ENCODE assay signal across 18 cellular contexts in genomic region chr12:52494100-52494499, GRCh38. TPM values are rescaled to one million over a fixed set of nuclear protein-coding genes. Genes with fewer than 3 reads are reported as not detected.
DNase-seq lines count a peak whose midpoint lies in the region; ATAC-seq, FAIRE-seq and TF ChIP-seq lines count a peak whose summit lies in the region.
"Had no signal": no experiment of that assay in that cellular context is flagged by ENCODE, and none has a peak within 500 bp of the region (broad histone marks: within the 10 kb centered on the region; RNA-seq: fewer than 3 reads in every experiment).

No MANE protein-coding gene starts in this region.

- FAIRE-seq in bronchial epithelial cell (lab: Jason Lieb, UNC) (peak; percentile 36), keratinocyte (lab: Jason Lieb, UNC) (no peak)
- FAIRE-seq: HepG2 had no signal

- H3K4me3 ChIP-seq in PC-3 (ENCODE audit: low read length) (no peak overlapping the region), bronchial epithelial cell (ENCODE audit: low read depth, low read length) (peak overlapping the region; percentile 2), keratinocyte (ENCODE audit: control insufficient read depth in 2 of 3, extremely low read depth in 1 of 3, insufficient read depth in 2 of 3, low read depth in 1 of 3, low read length in 3 of 3) (peak overlapping the region; percentile 25 to 72 (median 63)), smooth muscle cell (no peak overlapping the region)

- H3K9ac ChIP-seq in PC-3 (ENCODE audit: low read length) (peak overlapping the region; percentile 46; the same call in 1 of the 2 replicates), keratinocyte (ENCODE audit: control insufficient read depth, extremely low read depth, insufficient read depth, low read length) (peak overlapping the region; percentile 92), smooth muscle cell (ENCODE audit: low read depth) (no peak overlapping the region)

- dilution Hi-C loops in keratinocyte (cut with MboI; ENCODE audit: extremely low pct_ligation_motif_present, low sequenced_read_pairs): no loop called here

- H3K9me1 ChIP-seq in keratinocyte (ENCODE audit: control insufficient read depth, extremely low read depth, insufficient read depth, low read length): no peaks in the 10 kb centered on the region

- no peaks in the 10 kb centered on the region for H3K9me3 ChIP-seq in PC-3 (ENCODE audit: low read length)
- H3K9me3 ChIP-seq in keratinocyte (ENCODE audit: control insufficient read depth, low read depth, low read length): no peaks in the 10 kb centered on the region
- no peaks in the 10 kb centered on the region for H3K9me3 ChIP-seq in smooth muscle cell (replicated peaks; ENCODE audit: low read depth)

- DNase-seq in PC-3 (no peak), bronchial epithelial cell (ENCODE audit: low read depth) (peak; percentile 92), keratinocyte (ENCODE audit: low read depth, low spot score) (no peak), smooth muscle cell (lab: John Stamatoyannopoulos, UW; ENCODE audit: unreplicated experiment) (no peak), GM03348 (ENCODE audit: low spot score) (no peak), pons (ENCODE audit: low spot score) (no peak), COLO829 (ENCODE audit: low spot score) (no peak), HuH-7.5 (ENCODE audit: low spot score) (no peak)
- DNase-seq: CD8-positive, alpha-beta T cell; GF-D8; H7; Kasumi-1; NCI-H146; NCI-H526; OCI-M1 had no signal

- H3K9me2 ChIP-seq in PC-3 (replicated peaks; ENCODE audit: low read length): no peaks in the 10 kb centered on the region

- peaks cover 46% of the 10 kb centered on the region for H3K4me1 ChIP-seq in PC-3 (ENCODE audit: insufficient read depth, low read length)
- peaks cover 52% of the 10 kb centered on the region for H3K4me1 ChIP-seq in keratinocyte (ENCODE audit: control insufficient read depth, extremely low read depth, insufficient read depth, low read length)
- H3K4me1 ChIP-seq in smooth muscle cell (ENCODE audit: low read depth): peaks cover 19% of the 10 kb centered on the region

- H3K36me3 ChIP-seq in PC-3 (ENCODE audit: low read depth, low read length) (no peaks in the 10 kb centered on the region), bronchial epithelial cell (ENCODE audit: control insufficient read depth, insufficient read depth, low read length) (peaks cover 19% of the 10 kb centered on the region), keratinocyte (ENCODE audit: control insufficient read depth in 2 of 2, extremely low read depth in 1 of 2, insufficient read depth in 2 of 2, low read length in 2 of 2) (peaks cover 12 to 26% of the 10 kb centered on the region in 2 experiments), smooth muscle cell (ENCODE audit: low read depth) (no peaks in the 10 kb centered on the region)

- H3K4me2 ChIP-seq in PC-3 (ENCODE audit: low read length) (0 out of 2 replicates have a peak overlapping the region, but pooled peaks have one; percentile 10), keratinocyte (ENCODE audit: control insufficient read depth, extremely low read depth, insufficient read depth, low read depth, low read length) (peak overlapping the region; percentile 96), smooth muscle cell (no peak overlapping the region)

- WGBS in smooth muscle cell (ENCODE audit: low lambda C conversion rate): 98% methylated on average over 1 of the region's 1 CpG

- no peaks in the 10 kb centered on the region for H3K79me2 ChIP-seq in PC-3 (ENCODE audit: low read length)
- peaks cover 16% of the 10 kb centered on the region for H3K79me2 ChIP-seq in keratinocyte (ENCODE audit: control insufficient read depth, insufficient read depth, low read length)
- no peaks in the 10 kb centered on the region for H3K79me2 ChIP-seq in smooth muscle cell (ENCODE audit: low read depth)

- H2AFZ ChIP-seq in PC-3 (ENCODE audit: low read length) (no peak overlapping the region), keratinocyte (ENCODE audit: control insufficient read depth, low read length) (no peak overlapping the region), smooth muscle cell (ENCODE audit: low read depth) (no peak overlapping the region)

- H3K27ac ChIP-seq in PC-3 (ENCODE audit: low read length) (peak overlapping the region; percentile 87), keratinocyte (ENCODE audit: control insufficient read depth, insufficient read depth, low read length) (peak overlapping the region; percentile 99), smooth muscle cell (ENCODE audit: low read depth) (peak overlapping the region; percentile 93)

- no peaks in the 10 kb centered on the region for H4K20me1 ChIP-seq in PC-3 (ENCODE audit: low read length)
- peaks cover 22% of the 10 kb centered on the region for H4K20me1 ChIP-seq in keratinocyte (ENCODE audit: control insufficient read depth, extremely low read depth, insufficient read depth, low read length)
- H4K20me1 ChIP-seq in smooth muscle cell (ENCODE audit: low read depth): no peaks in the 10 kb centered on the region

- POLR2A ChIA-PET in PC-3 (lab: Charles Lee; ENCODE audit: unreplicated experiment): no interaction called here

- ATAC-seq in PC-3: no peak
- ATAC-seq: CD8-positive, alpha-beta T cell had no signal

- no TSS peak for BruUV-seq in PC-3 (replicated peaks; lab: Mats Ljungman, UMichigan)

- TF ChIP-seq CTCF in PC-3 (conservative IDR thresholded peaks at IDR 0.05; ENCODE audit: low read depth, low read length): no peak
- no peak for TF ChIP-seq CTCF in bronchial epithelial cell (IDR thresholded peaks at IDR 0.05; ENCODE audit: insufficient read depth, low read length, severe bottlenecking)
- no peak for TF ChIP-seq CTCF in keratinocyte (optimal IDR thresholded peaks at IDR 0.05 in 1 of 3, IDR thresholded peaks at IDR 0.05 in 1 of 3, conservative IDR thresholded peaks at IDR 0.05 in 1 of 3; ENCODE audit: extremely low read depth in 1 of 3, insufficient read depth in 2 of 3, low read length in 3 of 3)
- no peak for TF ChIP-seq CTCF in smooth muscle cell (IDR thresholded peaks at IDR 0.05; ENCODE audit: borderline replicate concordance, insufficient read depth, poor library complexity, severe bottlenecking)

- no peaks in the 10 kb centered on the region for H3F3A ChIP-seq in PC-3 (ENCODE audit: low read length, unreplicated experiment)
- H3F3A ChIP-seq in smooth muscle cell (ENCODE audit: low read depth): no peaks in the 10 kb centered on the region

- no peaks in the 10 kb centered on the region for H3K27me3 ChIP-seq in PC-3 (ENCODE audit: low read length)
- no peaks in the 10 kb centered on the region for H3K27me3 ChIP-seq in bronchial epithelial cell (ENCODE audit: control insufficient read depth, insufficient read depth, low read length)
- no peaks in the 10 kb centered on the region for H3K27me3 ChIP-seq in keratinocyte (ENCODE audit: control insufficient read depth, extremely low read depth, insufficient read depth, low read length)
- peaks cover 16% of the 10 kb centered on the region for H3K27me3 ChIP-seq in smooth muscle cell (ENCODE audit: low read depth)

- intact Hi-C loops in PC-3 (cut with micrococcal nuclease): no loop called here

- CTCF ChIA-PET in PC-3 (lab: Charles Lee): no interaction called here

RNA-seq across cellular contexts. Expression of gene KRT6A, which starts 1.0 kb away (rescaled TPM):
- total RNA-seq in PC-3 (2014; rRNA removed) (46.3 and 61.2 TPM in 2 replicates), bronchial epithelial cell (13,929 and 17,192 TPM in 2 replicates), smooth muscle cell (985 and 1,128 TPM in 2 replicates)
- polyA plus RNA-seq in keratinocyte (10,395 to 23,012 TPM (median 12,338 TPM) in 3 replicates), smooth muscle cell (460 and 992 TPM in 2 replicates)
- polyA plus RNA-seq in keratinocyte (2011; ENCODE audit: low read depth): 36,695 TPM
- 11,622 and 15,916 TPM in 2 replicates for polyA plus RNA-seq in keratinocyte (2011; cell fraction: cytosol; rRNA removed)
- polyA plus RNA-seq in keratinocyte (2011; cell fraction: nucleus; rRNA removed): 13,095 and 13,115 TPM in 2 replicates
- polyA plus RNA-seq in keratinocyte (2012; ENCODE audit: low replicate concordance): 9,877 and 13,559 TPM in 2 replicates
- 12,898 to 17,765 TPM (median 16,942 TPM) in 3 replicates for polyA minus RNA-seq in keratinocyte
- 17,686 TPM for polyA minus RNA-seq in keratinocyte (2011; cell fraction: cytosol; rRNA and poly(A)+ RNA removed)
- polyA minus RNA-seq in keratinocyte (2011; cell fraction: nucleus; rRNA and poly(A)+ RNA removed): 6,738 and 7,678 TPM in 2 replicates
- total RNA-seq: CD8-positive, alpha-beta T cell; H7; HepG2; SK-MEL-5 had no signal
- polyA plus RNA-seq: BJ had no signal

RNA-seq across cellular contexts. Expression of gene KRT6C, which starts 20.5 kb away (rescaled TPM):
- not detected in 2 replicates for total RNA-seq in PC-3 (2014; rRNA removed)
- total RNA-seq in bronchial epithelial cell: 16.8 and 138 TPM in 2 replicates
- polyA plus RNA-seq in keratinocyte: 203 to 1,358 TPM (median 357 TPM) in 3 replicates
- polyA plus RNA-seq in keratinocyte (2011; ENCODE audit: low read depth): 180 TPM
- polyA plus RNA-seq in keratinocyte (2011; cell fraction: cytosol; rRNA removed): 276 and 391 TPM in 2 replicates
- polyA plus RNA-seq in keratinocyte (2011; cell fraction: nucleus; rRNA removed): 374 and 380 TPM in 2 replicates
- 210 and 280 TPM in 2 replicates for polyA plus RNA-seq in keratinocyte (2012; ENCODE audit: low replicate concordance)
- polyA minus RNA-seq in keratinocyte: 453 to 1,813 TPM (median 710 TPM) in 3 replicates
- polyA minus RNA-seq in keratinocyte (2011; cell fraction: cytosol; rRNA and poly(A)+ RNA removed): 562 TPM
- polyA minus RNA-seq in keratinocyte (2011; cell fraction: nucleus; rRNA and poly(A)+ RNA removed): 354 and 380 TPM in 2 replicates
- 30.2 and 32.6 TPM in 2 replicates for total RNA-seq in smooth muscle cell
- polyA plus RNA-seq in smooth muscle cell: 22.0 and 26.5 TPM in 2 replicates
- total RNA-seq: CD8-positive, alpha-beta T cell; H7; HepG2; SK-MEL-5 had no signal
- polyA plus RNA-seq: BJ had no signal

RNA-seq across cellular contexts. Expression of gene KRT5, which starts 26.1 kb away (rescaled TPM):
- total RNA-seq in PC-3 (2014; rRNA removed) (not detected in 2 replicates), bronchial epithelial cell (6,770 and 10,597 TPM in 2 replicates), smooth muscle cell (152 and 209 TPM in 2 replicates)
- polyA plus RNA-seq in keratinocyte (14,274 to 15,814 TPM (median 15,322 TPM) in 3 replicates), smooth muscle cell (67.2 and 198 TPM in 2 replicates)
- 65,106 TPM for polyA plus RNA-seq in keratinocyte (2011; ENCODE audit: low read depth)
- 14,617 and 16,515 TPM in 2 replicates for polyA plus RNA-seq in keratinocyte (2011; cell fraction: cytosol; rRNA removed)
- polyA plus RNA-seq in keratinocyte (2011; cell fraction: nucleus; rRNA removed): 13,124 and 13,753 TPM in 2 replicates
- 14,417 and 19,307 TPM in 2 replicates for polyA plus RNA-seq in keratinocyte (2012; ENCODE audit: low replicate concordance)
- 14,077 to 29,017 TPM (median 19,306 TPM) in 3 replicates for polyA minus RNA-seq in keratinocyte
- 38,935 TPM for polyA minus RNA-seq in keratinocyte (2011; cell fraction: cytosol; rRNA and poly(A)+ RNA removed)
- 7,770 and 7,938 TPM in 2 replicates for polyA minus RNA-seq in keratinocyte (2011; cell fraction: nucleus; rRNA and poly(A)+ RNA removed)
- total RNA-seq: CD8-positive, alpha-beta T cell; H7; HepG2; SK-MEL-5 had no signal
- polyA plus RNA-seq: BJ had no signal

RNA-seq across cellular contexts. Expression of gene KRT6B, which starts 42.2 kb away (rescaled TPM):
- total RNA-seq in PC-3 (2014; rRNA removed): 7.7 and 8.5 TPM in 2 replicates
- 287 and 1,881 TPM in 2 replicates for total RNA-seq in bronchial epithelial cell
- polyA plus RNA-seq in keratinocyte: 1,722 to 4,902 TPM (median 2,016 TPM) in 3 replicates
- 2,938 TPM for polyA plus RNA-seq in keratinocyte (2011; ENCODE audit: low read depth)
- 2,812 and 3,083 TPM in 2 replicates for polyA plus RNA-seq in keratinocyte (2011; cell fraction: cytosol; rRNA removed)
- 2,797 and 2,980 TPM in 2 replicates for polyA plus RNA-seq in keratinocyte (2011; cell fraction: nucleus; rRNA removed)
- polyA plus RNA-seq in keratinocyte (2012; ENCODE audit: low replicate concordance): 1,858 and 2,565 TPM in 2 replicates
- polyA minus RNA-seq in keratinocyte: 2,114 to 3,991 TPM (median 2,742 TPM) in 3 replicates
- 3,211 TPM for polyA minus RNA-seq in keratinocyte (2011; cell fraction: cytosol; rRNA and poly(A)+ RNA removed)
- polyA minus RNA-seq in keratinocyte (2011; cell fraction: nucleus; rRNA and poly(A)+ RNA removed): 1,354 and 1,584 TPM in 2 replicates
- 279 and 336 TPM in 2 replicates for total RNA-seq in smooth muscle cell
- 248 and 250 TPM in 2 replicates for polyA plus RNA-seq in smooth muscle cell
- total RNA-seq: CD8-positive, alpha-beta T cell; H7; HepG2; SK-MEL-5 had no signal
- polyA plus RNA-seq: BJ, HepG2 had no signal

RNA-seq across cellular contexts. Expression of gene KRT71, which starts 58.8 kb away (rescaled TPM):
- not detected in 2 replicates for total RNA-seq in PC-3 (2014; rRNA removed)
- not detected in 2 replicates for total RNA-seq in bronchial epithelial cell
- polyA plus RNA-seq in keratinocyte: not detected in 3 replicates
- polyA plus RNA-seq in keratinocyte (2011; ENCODE audit: low read depth): not detected
- not detected in 2 replicates for polyA plus RNA-seq in keratinocyte (2011; cell fraction: cytosol; rRNA removed)
- not detected in 2 replicates for polyA plus RNA-seq in keratinocyte (2011; cell fraction: nucleus; rRNA removed)
- not detected in 2 replicates for polyA plus RNA-seq in keratinocyte (2012; ENCODE audit: low replicate concordance)
- not detected in 3 replicates for polyA minus RNA-seq in keratinocyte
- polyA minus RNA-seq in keratinocyte (2011; cell fraction: cytosol; rRNA and poly(A)+ RNA removed): not detected
- polyA minus RNA-seq in keratinocyte (2011; cell fraction: nucleus; rRNA and poly(A)+ RNA removed): not detected in 2 replicates
- not detected in 2 replicates for total RNA-seq in smooth muscle cell
- polyA plus RNA-seq in smooth muscle cell: not detected in 2 replicates
- total RNA-seq: CD8-positive, alpha-beta T cell; H7; HepG2; SK-MEL-5 had no signal
- polyA plus RNA-seq: BJ, HepG2 had no signal

Comparison
In these comparisons a context has a peak if more than half of its experiments do, and no peak if none do; other contexts are left out.
1. H3K4me3 ChIP-seq: peak in bronchial epithelial cell (single experiment) and keratinocyte (3 of 3); none in PC-3 (single experiment) and smooth muscle cell (single experiment).
2. RNA of gene KRT6A, which starts 1.0 kb away (total RNA-seq): 13,929 to 17,192 TPM in bronchial epithelial cell and 985 to 1,128 TPM in smooth muscle cell; 46.3 to 61.2 TPM in PC-3; every median in the first group is over 10 times any median in the second.
3. RNA of gene KRT6C, which starts 20.5 kb away (total RNA-seq): 30.2 to 32.6 TPM in smooth muscle cell and 16.8 to 138 TPM in bronchial epithelial cell; not detected in PC-3; every median in the first group is over 10 times any median in the second.
4. RNA of gene KRT5, which starts 26.1 kb away (total RNA-seq): 6,770 to 10,597 TPM in bronchial epithelial cell and 152 to 209 TPM in smooth muscle cell; not detected in PC-3; every median in the first group is over 100 times any median in the second.
5. Peak in every context shown above with its lines, with median percentiles within 50 percentile points of each other: H3K27ac ChIP-seq.